Comparison of ENCODE assay signal across 8 cellular contexts in genomic region chr17:63842540-63843386, GRCh38. TPM values are rescaled to one million over a fixed set of nuclear protein-coding genes. Genes with fewer than 3 reads are reported as not detected.
A peak's percentile ranks its signal among the peaks of the same experiment; 100 is the strongest.
DNase-seq lines count a peak whose midpoint lies in the region; ATAC-seq and TF ChIP-seq lines count a peak whose summit lies in the region.

Gene SMARCD2, minus strand, starts transcription at chr17:63842685. Its CDS starts 11 bp downstream, at chr17:63842674.

- peaks cover 1% of the 10 kb centered on the region for H3K9me3 Mint-ChIP-seq in T-helper 1 cell treated with Interleukin-12 subunit alpha and Interleukin-12 subunit beta and Interleukin-4 antibody, amounts not matched to agents 30 μg/mL and 1 μg/mL, for 36 hours

- no peaks in the 10 kb centered on the region for H3K27me3 ChIP-seq in left ventricle myocardium inferior (ENCODE audit: low read depth)
- no peaks in the 10 kb centered on the region for H3K27me3 ChIP-seq in prostate gland (replicated peaks; ENCODE audit: insufficient read depth)

- intact Hi-C loops in left ventricle myocardium inferior (cut with micrococcal nuclease) = no loop called here
- intact Hi-C loops in prostate gland (cut with DNase I) = loop anchor here (5.0 kb wide), 1 partner anchor 70 kb away; the partner anchor contains the start of genes CCDC47 and DDX42

- peak; percentile 98 for DNase-seq in GM13977 (ENCODE audit: low spot score)
- DNase-seq in NCI-H1694 (lab: John Stamatoyannopoulos, UW) = peak; percentile 97
- peak; percentile 81 to 100 (median 97) for DNase-seq in amygdala (lab: John Stamatoyannopoulos, UW)
- DNase-seq in left ventricle myocardium inferior = peak; percentile 99
- DNase-seq in prostate gland (ENCODE audit: low spot score) = peak; percentile 98

- under 1% methylated on average over 73 of the region's 92 CpGs for WGBS in prostate gland
- under 1% methylated on average over 92 of the region's 92 CpGs for WGBS in urinary bladder

- H3K27me3 Mint-ChIP-seq in T-helper 1 cell treated with Interleukin-12 subunit alpha and Interleukin-12 subunit beta and Interleukin-4 antibody, amounts not matched to agents 30 μg/mL and 1 μg/mL, for 36 hours (ENCODE audit: low read depth) = no peaks in the 10 kb centered on the region

- H3K9me3 ChIP-seq in left ventricle myocardium inferior (replicated peaks) (no peaks in the 10 kb centered on the region), prostate gland (no peaks in the 10 kb centered on the region)

- TF ChIP-seq POLR2A in prostate gland (IDR thresholded peaks at IDR 0.05) = peak; percentile 78

- peak within 1 kb of the TSS; percentile 97 for H3K4me3 ChIP-seq in left ventricle myocardium inferior
- H3K4me3 ChIP-seq in prostate gland = peak within 1 kb of the TSS; percentile 76 to 92
- peak within 1 kb of the TSS; percentile 96 for H3K4me3 ChIP-seq in urinary bladder (ENCODE audit: low read depth, low read length)

- H3K36me3 ChIP-seq in left ventricle myocardium inferior (no peaks in the 10 kb centered on the region), prostate gland (no peaks in the 10 kb centered on the region), urinary bladder (ENCODE audit: insufficient read depth) (no peaks in the 10 kb centered on the region)

- H3K36me3 Mint-ChIP-seq in T-helper 1 cell treated with Interleukin-12 subunit alpha and Interleukin-12 subunit beta and Interleukin-4 antibody, amounts not matched to agents 30 μg/mL and 1 μg/mL, for 36 hours (ENCODE audit: low read depth) = no peaks in the 10 kb centered on the region

- H3K27ac Mint-ChIP-seq in T-helper 1 cell treated with Interleukin-12 subunit alpha and Interleukin-12 subunit beta and Interleukin-4 antibody, amounts not matched to agents 30 μg/mL and 1 μg/mL, for 36 hours = peak within 1 kb of the TSS; percentile 91

- in situ Hi-C loops in GM13977 (cut with MboI; ENCODE audit: low pct_unique_long_range_greater_than_20kb, low sequenced_read_pairs, unreplicated experiment) = loop anchor here (25.0 kb wide), 1 partner anchor 405 kb away; the partner anchor contains the start of gene CYB561

- TF ChIP-seq CTCF in GM13977 (IDR thresholded peaks at IDR 0.05; ENCODE audit: extremely low read depth, insufficient read depth, missing control alignments) (no peak), left ventricle myocardium inferior (IDR thresholded peaks at IDR 0.05; ENCODE audit: borderline replicate concordance) (no peak), prostate gland (IDR thresholded peaks at IDR 0.05) (peak in 2 of 4 experiments; percentile 15 to 27)

- peaks cover 26% of the 10 kb centered on the region for H3K4me1 Mint-ChIP-seq in T-helper 1 cell treated with Interleukin-12 subunit alpha and Interleukin-12 subunit beta and Interleukin-4 antibody, amounts not matched to agents 30 μg/mL and 1 μg/mL, for 36 hours (ENCODE audit: low read depth)

- ATAC-seq in HG02885 (IDR thresholded peaks at IDR 0.05; ENCODE audit: poor library complexity, unreplicated experiment) = peak; percentile 82

- peaks cover 58% of the 10 kb centered on the region for H3K4me1 ChIP-seq in left ventricle myocardium inferior
- H3K4me1 ChIP-seq in prostate gland (replicated peaks) = peaks cover 34% of the 10 kb centered on the region
- H3K4me1 ChIP-seq in urinary bladder (ENCODE audit: insufficient read depth) = no peaks in the 10 kb centered on the region

- H3K4me3 Mint-ChIP-seq in T-helper 1 cell treated with Interleukin-12 subunit alpha and Interleukin-12 subunit beta and Interleukin-4 antibody, amounts not matched to agents 30 μg/mL and 1 μg/mL, for 36 hours = peak within 1 kb of the TSS; percentile 96

- H3K27ac ChIP-seq in left ventricle myocardium inferior (replicated peaks) (peak within 1 kb of the TSS; percentile 98), prostate gland (peak within 1 kb of the TSS; percentile 84 to 94), urinary bladder (ENCODE audit: low read depth) (peak within 1 kb of the TSS; percentile 85)

RNA-seq across cellular contexts. Expression of gene SMARCD2, which starts in this region (rescaled TPM):
- total RNA-seq in left ventricle myocardium inferior (21.0 TPM), prostate gland (100 to 1,000 TPM; 182 to 247 TPM), urinary bladder (58.1 TPM)
- polyA plus RNA-seq in urinary bladder = 95.0 TPM

Comparison
In these comparisons a context has a peak if more than half of its experiments do, and no peak if none do; other contexts are left out.
1. Peak in every context shown above with its lines: DNase-seq, ATAC-seq, H3K4me3 ChIP-seq and H3K27ac ChIP-seq.